ENCODE assay signal across 2 cellular contexts in genomic region chr2:120240901-120241429, GRCh38.
TF ChIP-seq lines count a peak whose summit lies in the region.

No MANE protein-coding gene starts in this region.

TF ChIP-seq in IMR-90, 13 proteins besides CTCF, POLR2A, EP300 and RAD21:
- TF ChIP-seq USF2 (IDR thresholded peaks at IDR 0.05; ENCODE audit: low read depth, low read length) (no peak), MXI1 (IDR thresholded peaks at IDR 0.05; ENCODE audit: borderline replicate concordance, low read depth, low read length) (no peak), RCOR1 (IDR thresholded peaks at IDR 0.05; ENCODE audit: insufficient replicate concordance, low read length) (no peak), ELK1 (IDR thresholded peaks at IDR 0.05; ENCODE audit: borderline replicate concordance, low read depth, low read length) (no peak), BHLHE40 (IDR thresholded peaks at IDR 0.05; ENCODE audit: low read depth, low read length) (no peak), CEBPB (IDR thresholded peaks at IDR 0.05; ENCODE audit: low read depth, low read length) (no peak), MAZ (IDR thresholded peaks at IDR 0.05; ENCODE audit: borderline replicate concordance, low read depth, low read length) (no peak), FOS (IDR thresholded peaks at IDR 0.05; ENCODE audit: low read depth, low read length) (no peak), MAFK (IDR thresholded peaks at IDR 0.05; ENCODE audit: low read depth, low read length) (no peak), NFE2L2 (IDR thresholded peaks at IDR 0.05; ENCODE audit: low read depth, low read length) (no peak), CHD1 (IDR thresholded peaks at IDR 0.05; ENCODE audit: low read depth, low read length) (no peak)
TF ChIP-seq in IMR-90: peak in this region for 0.

TF ChIP-seq in HepG2, 621 proteins besides CTCF, POLR2A, EP300 and RAD21:
- TF ChIP-seq RARA (CRISPR knock-in tag; IDR thresholded peaks at IDR 0.05) (no peak), ZNF547 (CRISPR knock-in tag; IDR thresholded peaks at IDR 0.05) (no peak), ZNF12 (CRISPR knock-in tag; IDR thresholded peaks at IDR 0.05) (no peak), TBX2 (CRISPR knock-in tag; IDR thresholded peaks at IDR 0.05; ENCODE audit: borderline replicate concordance) (0 out of 2 replicates have a peak, but pooled peaks have one; percentile 31), HMG20A (CRISPR knock-in tag; IDR thresholded peaks at IDR 0.05; ENCODE audit: borderline replicate concordance) (no peak), NFATC3 (CRISPR knock-in tag; IDR thresholded peaks at IDR 0.05) (no peak), PHF21A (CRISPR knock-in tag; IDR thresholded peaks at IDR 0.05) (no peak)
TF ChIP-seq in HepG2: peak in this region for 1.
